Comparison of ENCODE assay signal across 8 cellular contexts in genomic region chr11:58576792-58577440, GRCh38. TPM values are rescaled to one million over a fixed set of nuclear protein-coding genes. Genes with fewer than 3 reads are reported as not detected.
DNase-seq lines count a peak whose midpoint lies in the region; ATAC-seq lines count a peak whose summit lies in the region.

No MANE protein-coding gene starts in this region.

- peaks cover 6% of the 10 kb centered on the region; the same call in 1 of the 2 replicates for H3K36me3 ChIP-seq in iPS-20b (ENCODE audit: insufficient read depth, low read depth, low read length)

- WGBS in adipose tissue, 3 donors = 45 to 52% (median 52%) methylated on average over 7 of the region's 7 CpGs

- no peaks in the 10 kb centered on the region for H3K27me3 ChIP-seq in iPS-20b (ENCODE audit: insufficient read depth, low read length)

- H3K4me3 ChIP-seq in iPS-20b (ENCODE audit: low read length) = peak overlapping the region; percentile 97

- no peaks in the 10 kb centered on the region for H3K9me3 ChIP-seq in iPS-20b (ENCODE audit: insufficient read depth, low read depth, low read length)

- H3K4me1 ChIP-seq in iPS-20b (ENCODE audit: insufficient read depth, low read length) = peaks cover 11% of the 10 kb centered on the region; the same call in 1 of the 2 replicates

- DNase-seq in DMS53 (lab: John Stamatoyannopoulos, UW) (peak; percentile 21), DMS53 treated with DMSO at 0.1 percent for 48 hours (lab: John Stamatoyannopoulos, UW; ENCODE audit: unreplicated experiment) (no peak), Kasumi-1 (lab: John Stamatoyannopoulos, UW) (peak; percentile 48 to 59)
- peak; percentile 32 for DNase-seq in stimulated activated CD8-positive, alpha-beta memory T cell treated with anti-CD3 and anti-CD28 coated beads, Interleukin-4, amount 100 ng/mL, for 48 hours

- peak overlapping the region; percentile 100; the same call in 1 of the 2 replicates for H3K9ac ChIP-seq in iPS-20b (ENCODE audit: low read depth, low read length)

- H3K27ac ChIP-seq in adipose tissue (ENCODE audit: low read depth, low read length) (peak overlapping the region; percentile 36), iPS-20b (ENCODE audit: low read length) (peak overlapping the region; percentile 44)

- ATAC-seq in HG02852 (IDR thresholded peaks at IDR 0.05; ENCODE audit: unreplicated experiment) (no peak), GM19351 (IDR thresholded peaks at IDR 0.05; ENCODE audit: unreplicated experiment) (no peak)

RNA-seq across cellular contexts. Expression of gene LPXN, which starts 1.3 kb away (rescaled TPM):
- 1 to 10 TPM; 3.3 to 7.5 (median 5.6) TPM for polyA plus RNA-seq in adipose tissue

RNA-seq across cellular contexts. Expression of gene ZFP91, which starts 1.9 kb away (rescaled TPM):
- polyA plus RNA-seq in adipose tissue = 10 to 100 TPM; 10.8 to 31.7 (median 23.8) TPM

RNA-seq across cellular contexts. Expression of gene CNTF, which starts 45.5 kb away (rescaled TPM):
- polyA plus RNA-seq in adipose tissue = under 1 TPM; 0.16 to 0.64 (median 0.56) TPM
